Comparison of ENCODE assay signal across 23 cellular contexts in genomic region chr12:72647139-72647538, GRCh38.
DNase-seq lines count a peak whose midpoint lies in the region; ATAC-seq and FAIRE-seq lines count a peak whose summit lies in the region.
"Had no signal": no experiment of that assay in that cellular context is flagged by ENCODE, and none has a peak within 500 bp of the region (broad histone marks: within the 10 kb centered on the region; RNA-seq: fewer than 3 reads in every experiment).

No MANE protein-coding gene starts in this region.

- H3K9me3 ChIP-seq in small intestine (ENCODE audit: control insufficient read depth, low read depth): no peaks in the 10 kb centered on the region
- H3K9me3 ChIP-seq: SJCRH30 had no signal

- FAIRE-seq in small intestine (lab: Jason Lieb, UNC) (peak; percentile 26), HTR-8/SVneo (lab: Jason Lieb, UNC) (no peak)
- FAIRE-seq: GM12891, RCC 7860 had no signal

- H3K36me3 ChIP-seq in small intestine (ENCODE audit: control insufficient read depth in 2 of 2, insufficient read depth in 2 of 2, low read length in 2 of 2): no peaks in the 10 kb centered on the region
- H3K36me3 ChIP-seq: SJCRH30 had no signal

- ATAC-seq in GM19043 (IDR thresholded peaks at IDR 0.05; ENCODE audit: low read depth, unreplicated experiment) (peak; percentile 49), HG02981 (IDR thresholded peaks at IDR 0.05; ENCODE audit: unreplicated experiment) (peak; percentile 73), HG03354 (IDR thresholded peaks at IDR 0.05; ENCODE audit: poor library complexity, severe bottlenecking, unreplicated experiment) (peak; percentile 66)
- ATAC-seq: T-cell had no signal

- DNase-seq in small intestine: no peak
- DNase-seq in retina: no peak
- no peak for DNase-seq in DMS79 (lab: John Stamatoyannopoulos, UW)
- no peak for DNase-seq in HTR-8/SVneo (ENCODE audit: insufficient read length, low spot score)
- DNase-seq: CD4-positive, CD25-positive, alpha-beta regulatory T cell; COR-L47; DMS79 treated with DMSO at 0.1 percent for 48 hours; GM23248; H9; HFFc6; Karpas-422; NCI-H1694 treated with DMSO at 0.1 percent for 48 hours; NCI-H2081 treated with DMSO at 0.1 percent for 48 hours; NCI-H2171 treated with DMSO at 0.1 percent for 48 hours; NCI-H526; OCI-M1; SJCRH30; T-cell had no signal

- no peak overlapping the region for H3K27ac ChIP-seq in small intestine (ENCODE audit: low read depth in 1 of 2, low read length in 1 of 2)
- H3K27ac ChIP-seq: GM23248, SJCRH30 had no signal

- H3K4me1 ChIP-seq in small intestine (ENCODE audit: control insufficient read depth in 2 of 2, insufficient read depth in 1 of 2, low read depth in 1 of 2, low read length in 1 of 2): no peaks in the 10 kb centered on the region

- no peaks in the 10 kb centered on the region for H3K27me3 ChIP-seq in small intestine (ENCODE audit: control insufficient read depth in 2 of 2, insufficient read depth in 2 of 2, low read length in 2 of 2)
- H3K27me3 ChIP-seq: SJCRH30 had no signal

- no peak overlapping the region for H3K4me3 ChIP-seq in small intestine (ENCODE audit: low read depth in 1 of 2, low read length in 2 of 2)
- H3K4me3 ChIP-seq: GM23248, SJCRH30 had no signal
